Comparison of ENCODE assay signal across 25 cellular contexts in genomic region chr4:86529450-86529849, GRCh38.
"Had no signal": no experiment of that assay in that cellular context is flagged by ENCODE, and none has a peak within 500 bp of the region (broad histone marks: within the 10 kb centered on the region; RNA-seq: fewer than 3 reads in every experiment).

No MANE protein-coding gene starts in this region.

- ATAC-seq: activated CD8-positive, alpha-beta memory T cell treated with anti-CD3 and anti-CD28 coated beads, Interleukin-2, amount 10 ng/mL, durations not matched to agents 7 days and 5 days; activated CD8-positive, alpha-beta T cell treated with anti-CD3 and anti-CD28 coated beads, Interleukin-2, amount 10 ng/mL, durations not matched to agents 7 days and 5 days; esophagus mucosa; left cardiac atrium; sciatic nerve had no signal

- H3K9me3 ChIP-seq: neutrophil, ovary, prostate gland had no signal

- H3K4me1 ChIP-seq: prostate gland had no signal

- DNase-seq: activated CD4-positive, alpha-beta T cell treated with anti-CD3 and anti-CD28 coated beads for 36 hours; activated CD4-positive, CD25-positive, alpha-beta regulatory T cell; activated CD8-positive, alpha-beta memory T cell treated with anti-CD3 and anti-CD28 coated beads, Interleukin-2, amount 10 ng/mL, durations not matched to agents 7 days and 5 days; activated CD8-positive, alpha-beta T cell treated with anti-CD3 and anti-CD28 coated beads, Interleukin-2, amount 10 ng/mL, durations not matched to agents 7 days and 5 days; activated naive CD4-positive, alpha-beta T cell; activated T-cell treated with anti-CD3 and anti-CD28 coated beads for 4 hours; activated T-cell treated with anti-CD3 and anti-CD28 coated beads, Interleukin-2, amount 50 U/mL, for 72 hours; anterior cingulate cortex; endodermal cell; foreskin fibroblast; head of caudate nucleus; hippocampal formation; left cardiac atrium; mesenchymal stem cell; ovary; retina; stimulated activated CD4-positive, alpha-beta T cell treated with anti-CD3 and anti-CD28 coated beads, Interleukin-12 subunit alpha, Interleukin-12 subunit beta, amount 100 ng/mL, for 4 hours; stimulated activated CD4-positive, alpha-beta T cell treated with anti-CD3 and anti-CD28 coated beads, Interleukin-4, amount 100 ng/mL, for 1 hour had no signal

- FAIRE-seq: bronchial epithelial cell, keratinocyte had no signal

- H3K36me3 ChIP-seq: neutrophil, ovary, prostate gland had no signal

- H3K27me3 ChIP-seq: neutrophil, ovary had no signal

- H3K27ac ChIP-seq: neutrophil, ovary, prostate gland, skin epidermis had no signal

- H3K4me3 ChIP-seq: ovary, prostate gland, skin epidermis had no signal
